7 cellular contexts compared by ENCODE assay signal in genomic region chr16:48246066-48246465, GRCh38. TPM values are rescaled to one million over a fixed set of nuclear protein-coding genes. Genes with fewer than 3 reads are reported as not detected.
A peak's percentile ranks its signal among the peaks of the same experiment; 100 is the strongest.
DNase-seq lines count a peak whose midpoint lies in the region; ATAC-seq and TF ChIP-seq lines count a peak whose summit lies in the region.

No MANE protein-coding gene starts in this region.

- WGBS in esophagus squamous epithelium, 2 donors, result 16 to 32% methylated on average over 2 of the region's 2 CpGs
- 13 to 31% (median 21%) methylated on average over 2 of the region's 2 CpGs for WGBS in psoas muscle, 3 donors
- WGBS in tibial nerve, 2 donors, result 14 to 16% methylated on average over 2 of the region's 2 CpGs

- H3K36me3 ChIP-seq in PC-3 (ENCODE audit: low read depth, low read length) (no peaks in the 10 kb centered on the region), esophagus squamous epithelium (no peaks in the 10 kb centered on the region), psoas muscle (ENCODE audit: insufficient read depth in 1 of 2, low read depth in 1 of 2) (no peaks in the 10 kb centered on the region), tibial nerve (no peaks in the 10 kb centered on the region)

- H3K4me1 ChIP-seq in PC-3 (ENCODE audit: insufficient read depth, low read length) (peaks cover 17% of the 10 kb centered on the region; the same call in 1 of the 2 replicates), esophagus squamous epithelium (peaks cover 29 to 64% (median 29%) of the 10 kb centered on the region in 3 donors), psoas muscle (peaks cover 26% of the 10 kb centered on the region), tibial nerve (peaks cover 0 to 60% (median 14%) of the 10 kb centered on the region in 4 donors)

- no peak for TF ChIP-seq EP300 in tibial nerve (IDR thresholded peaks at IDR 0.05)

- 0 out of 2 replicates have a peak, but pooled peaks cover 5% of the 10 kb centered on the region for H4K20me1 ChIP-seq in PC-3 (ENCODE audit: low read length)

- no peak overlapping the region for H3K27ac ChIP-seq in PC-3 (ENCODE audit: low read length)
- H3K27ac ChIP-seq in esophagus squamous epithelium, result peak overlapping the region in 2 of 4 donors; percentile 86 to 96
- no peak overlapping the region for H3K27ac ChIP-seq in psoas muscle
- H3K27ac ChIP-seq in tibial nerve, result peak overlapping the region in 1 of 4 donors; percentile 90

- peak; percentile 41 for DNase-seq in GM03348 (ENCODE audit: low spot score)
- DNase-seq in PC-3, result no peak
- no peak for DNase-seq in esophagus squamous epithelium (lab: John Stamatoyannopoulos, UW)
- DNase-seq in psoas muscle, result no peak
- no peak for DNase-seq in kidney tubule cell (ENCODE audit: low spot score)
- no peak for DNase-seq in tibial nerve (ENCODE audit: low spot score in 2 of 2)

- no peak for TF ChIP-seq POLR2A in esophagus squamous epithelium (IDR thresholded peaks at IDR 0.05)
- TF ChIP-seq POLR2A in tibial nerve (IDR thresholded peaks at IDR 0.05), result no peak

- POLR2A ChIA-PET in PC-3 (lab: Charles Lee; ENCODE audit: unreplicated experiment), result no interaction called here

- intact Hi-C loops in PC-3 (cut with micrococcal nuclease) (no loop called here), esophagus squamous epithelium (cut with DNase I) (no loop called here), psoas muscle (cut with DNase I) (loop anchor here (10.0 kb wide), 1 partner anchor 379 kb away; no protein-coding TSS in a partner anchor)

- ATAC-seq in PC-3 (no peak), psoas muscle (no peak), GM19397 (IDR thresholded peaks at IDR 0.05; ENCODE audit: unreplicated experiment) (no peak)

- CTCF ChIA-PET in PC-3 (lab: Charles Lee), result no interaction called here

- H3K79me2 ChIP-seq in PC-3 (ENCODE audit: low read length), result peaks cover 63% of the 10 kb centered on the region

- peak overlapping the region; percentile 88 for H3K4me2 ChIP-seq in PC-3 (ENCODE audit: low read length)

- TF ChIP-seq CTCF in PC-3 (conservative IDR thresholded peaks at IDR 0.05; ENCODE audit: low read depth, low read length) (no peak), esophagus squamous epithelium (IDR thresholded peaks at IDR 0.05) (no peak), psoas muscle (IDR thresholded peaks at IDR 0.05) (no peak), tibial nerve (IDR thresholded peaks at IDR 0.05) (no peak)

- H3K4me3 ChIP-seq in PC-3 (ENCODE audit: low read length), result peak overlapping the region; percentile 85
- peak overlapping the region in 3 of 4 donors; percentile 72 to 97 (median 89) for H3K4me3 ChIP-seq in esophagus squamous epithelium
- peak overlapping the region; percentile 87 for H3K4me3 ChIP-seq in psoas muscle
- H3K4me3 ChIP-seq in tibial nerve, result no peak overlapping the region

- no peaks in the 10 kb centered on the region for H3F3A ChIP-seq in PC-3 (ENCODE audit: low read length, unreplicated experiment)

- peak overlapping the region; percentile 95; the same call in 1 of the 2 replicates for H3K9ac ChIP-seq in PC-3 (ENCODE audit: low read length)

- H3K9me3 ChIP-seq in PC-3 (ENCODE audit: low read length) (no peaks in the 10 kb centered on the region), esophagus squamous epithelium (no peaks in the 10 kb centered on the region), psoas muscle (no peaks in the 10 kb centered on the region), tibial nerve (no peaks in the 10 kb centered on the region)

- BruUV-seq in PC-3 (replicated peaks; lab: Mats Ljungman, UMichigan), result no TSS peak

- H2AFZ ChIP-seq in PC-3 (ENCODE audit: low read length), result no peak overlapping the region

- H3K27me3 ChIP-seq in PC-3 (ENCODE audit: low read length) (no peaks in the 10 kb centered on the region), esophagus squamous epithelium (no peaks in the 10 kb centered on the region), psoas muscle (ENCODE audit: insufficient read depth in 3 of 3, low read length in 2 of 3) (no peaks in the 10 kb centered on the region), tibial nerve (no peaks in the 10 kb centered on the region)

- H3K9me2 ChIP-seq in PC-3 (replicated peaks; ENCODE audit: low read length), result no peaks in the 10 kb centered on the region

RNA-seq across cellular contexts. Expression of gene ABCC11, which starts 1.3 kb away (rescaled TPM):
- total RNA-seq in PC-3 (2014; rRNA removed) (0.26 TPM in 1 of 2 replicates, not detected in the other), esophagus squamous epithelium (under 1 TPM in 3 of 4 donors, not detected in 1; 0.09 to 0.57 (median 0.19) TPM), psoas muscle (under 1 TPM in 3 of 4 donors, not detected in 1; 0.18 to 0.22 (median 0.21) TPM), tibial nerve (not detected)
- polyA plus RNA-seq in psoas muscle, result under 1 TPM; 0.05 to 0.12 (median 0.11) TPM

RNA-seq across cellular contexts. Expression of gene LONP2, which starts 2.0 kb away (rescaled TPM):
- total RNA-seq in PC-3 (2014; rRNA removed) (32.3 and 41.5 TPM in 2 replicates), esophagus squamous epithelium (10 to 100 TPM; 30.9 to 57.2 (median 40.3) TPM), psoas muscle (10 to 100 TPM; 46.5 to 68.0 (median 59.3) TPM), tibial nerve (10 to 100 TPM; 36.2 to 50.3 (median 48.3) TPM)
- polyA plus RNA-seq in psoas muscle, result 10 to 100 TPM; 15.2 to 32.8 (median 16.4) TPM

Comparison
In these comparisons a context has a peak if more than half of its experiments do, and no peak if none do; other contexts are left out.
1. H3K4me3 ChIP-seq: peak in PC-3 (single experiment), esophagus squamous epithelium (3 of 4) and psoas muscle (single experiment); none in tibial nerve (0 of 4).
2. intact Hi-C loops: an anchor here in psoas muscle (10.0 kb wide); none called in PC-3 and esophagus squamous epithelium.